ENCODE assay signal across 26 cellular contexts in the genomic region with DNA sequence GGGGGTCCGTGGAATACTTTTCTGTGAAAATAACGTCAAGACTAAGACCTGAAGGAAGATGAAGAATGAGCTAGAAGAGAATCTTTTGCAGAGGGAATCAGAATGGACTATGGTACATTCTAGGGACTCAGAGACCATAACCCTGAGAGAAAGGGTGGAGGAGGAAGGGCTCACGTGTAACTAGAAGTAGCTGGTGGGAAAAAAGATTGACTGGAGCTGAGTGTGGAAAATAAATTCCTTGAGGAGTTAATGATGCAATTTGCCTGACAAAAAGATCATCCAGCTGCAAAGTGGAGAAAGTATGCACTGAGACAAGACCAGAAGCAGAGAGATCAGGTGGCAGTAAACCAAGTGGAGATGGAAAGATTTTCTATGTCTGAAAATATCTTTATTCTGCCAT. TPM values are rescaled to one million over a fixed set of nuclear protein-coding genes. Genes with fewer than 3 reads are reported as not detected.
DNase-seq lines count a peak whose midpoint lies in the region; ATAC-seq, FAIRE-seq and TF ChIP-seq lines count a peak whose summit lies in the region.
"Had no signal": no experiment of that assay in that cellular context is flagged by ENCODE, and none has a peak within 500 bp of the region (broad histone marks: within the 10 kb centered on the region; RNA-seq: fewer than 3 reads in every experiment).

No MANE protein-coding gene starts in this region.

- H3K27me3 Mint-ChIP-seq in nephron (ENCODE audit: low read depth) = no peaks in the 10 kb centered on the region
- H3K27me3 Mint-ChIP-seq: T-cell had no signal

- BruUV-seq in A673 (replicated peaks; lab: Mats Ljungman, UMichigan) (no TSS peak), K562 (replicated peaks; lab: Mats Ljungman, UMichigan) (no TSS peak)

- H3K27me3 ChIP-seq in A673 (replicated peaks; ENCODE audit: insufficient read depth, low read depth, low read length, poor library complexity) (no peaks in the 10 kb centered on the region), HUES64 (ENCODE audit: insufficient read depth, low read length) (no peaks in the 10 kb centered on the region), K562 (ENCODE audit: control insufficient read depth in 2 of 2, insufficient read depth in 2 of 2, low read length in 2 of 2) (no peaks in the 10 kb centered on the region), MM.1S (replicated peaks; ENCODE audit: insufficient read depth, low read length) (no peaks in the 10 kb centered on the region)
- H3K27me3 ChIP-seq: BE2C, suprapubic skin had no signal

- H3K4me1 ChIP-seq in A673 (ENCODE audit: insufficient read depth, low read length, poor library complexity, severe bottlenecking) (peaks cover 18% of the 10 kb centered on the region), HUES64 (ENCODE audit: insufficient read depth, low read length) (0 out of 2 replicates have a peak, but pooled peaks cover 7% of the 10 kb centered on the region), K562 (replicated peaks in 1 of 2; ENCODE audit: control insufficient read depth in 2 of 2, insufficient read depth in 2 of 2, low read length in 2 of 2) (no peaks in the 10 kb centered on the region), MM.1S (ENCODE audit: low read length) (peaks cover 12% of the 10 kb centered on the region)
- H3K4me1 ChIP-seq: A549, BE2C, suprapubic skin had no signal

- H3K79me2 ChIP-seq in K562 (ENCODE audit: control insufficient read depth, insufficient read depth, low read length) = no peaks in the 10 kb centered on the region
- no peaks in the 10 kb centered on the region for H3K79me2 ChIP-seq in MM.1S (ENCODE audit: low read length)

- no peak overlapping the region for H3K4me3 Mint-ChIP-seq in nephron
- H3K4me3 Mint-ChIP-seq: T-cell had no signal

- CTCF ChIA-PET in A673 (lab: Charles Lee) (no interaction called here), K562 (lab: Yijun Ruan, JAX; ENCODE audit: low intra/inter-chr PET ratio) (no interaction called here)

- no peak for TF ChIP-seq POLR2A in K562 (conservative IDR thresholded peaks at IDR 0.05)

- H3K9ac ChIP-seq in HUES64 (ENCODE audit: low read depth, low read length) (no peak overlapping the region), K562 (ENCODE audit: insufficient read depth in 1 of 2, low read depth in 2 of 2, low read length in 2 of 2) (no peak overlapping the region), MM.1S (ENCODE audit: low read length) (no peak overlapping the region)

- no peak for TF ChIP-seq CTCF in A673 (conservative IDR thresholded peaks at IDR 0.05; ENCODE audit: low read depth, low read length)
- TF ChIP-seq CTCF in K562 (IDR thresholded peaks at IDR 0.05 in 2 of 3, conservative IDR thresholded peaks at IDR 0.05 in 1 of 3; ENCODE audit: insufficient read depth in 2 of 3, low read depth in 1 of 3, low read length in 3 of 3) = no peak
- TF ChIP-seq CTCF in nephron (IDR thresholded peaks at IDR 0.05; ENCODE audit: unreplicated experiment in 3 of 3) = no peak
- TF ChIP-seq CTCF in MM.1S (IDR thresholded peaks at IDR 0.05; ENCODE audit: low read length) = no peak

- peak; percentile 35 for ATAC-seq in K562
- ATAC-seq in HG02623 (IDR thresholded peaks at IDR 0.05; ENCODE audit: unreplicated experiment) = no peak
- ATAC-seq in GM19463 (IDR thresholded peaks at IDR 0.05; ENCODE audit: unreplicated experiment) = no peak
- ATAC-seq: A549, PC-3, T-cell had no signal

- POLR2A ChIA-PET in A673 (lab: Charles Lee; ENCODE audit: low non-redundant PET) (no interaction called here), K562 (lab: Yijun Ruan, JAX) (interaction anchor here (0.6 to 1.5 kb wide), 3 partner anchors 10 to 110 kb away, joined by 3 to 6 read pairs (median 3); no protein-coding TSS in a partner anchor)

- H3K36me3 ChIP-seq in A673 (ENCODE audit: insufficient read depth, low read length, poor library complexity, severe bottlenecking) = no peaks in the 10 kb centered on the region
- H3K36me3 ChIP-seq in HUES64 (ENCODE audit: insufficient read depth, low read length) = no peaks in the 10 kb centered on the region
- H3K36me3 ChIP-seq in K562 (ENCODE audit: control insufficient read depth, insufficient read depth, low read length) = no peaks in the 10 kb centered on the region
- H3K36me3 ChIP-seq in MM.1S (replicated peaks; ENCODE audit: insufficient read depth, low read length) = no peaks in the 10 kb centered on the region
- H3K36me3 ChIP-seq: BE2C, suprapubic skin had no signal

- peak overlapping the region in 2 of 3 experiments; percentile 1 to 86 for H3K27ac Mint-ChIP-seq in nephron
- H3K27ac Mint-ChIP-seq: T-cell had no signal

- in situ Hi-C loops in K562 (cut with MboI) = no loop called here

- H3K9me3 ChIP-seq in A673 (ENCODE audit: low read depth, low read length, poor library complexity, severe bottlenecking) = no peaks in the 10 kb centered on the region
- no peaks in the 10 kb centered on the region for H3K9me3 ChIP-seq in HUES64 (ENCODE audit: insufficient read depth, low read depth, low read length)
- H3K9me3 ChIP-seq in K562 (replicated peaks; ENCODE audit: control insufficient read depth, insufficient read depth, low read depth, low read length) = peaks cover 2% of the 10 kb centered on the region; the same call in 1 of the 2 replicates
- H3K9me3 ChIP-seq in MM.1S (replicated peaks; ENCODE audit: insufficient read depth, low read length) = no peaks in the 10 kb centered on the region
- H3K9me3 ChIP-seq: A549, BE2C, suprapubic skin had no signal

- no peak for DNase-seq in A673 (ENCODE audit: low spot score)
- no peak for DNase-seq in K562 (ENCODE audit: extremely low read depth in 1 of 4, low spot score in 3 of 4)
- no peak for DNase-seq in MM.1S
- DNase-seq in NCI-H1048 (lab: John Stamatoyannopoulos, UW) = no peak
- DNase-seq: activated gamma-delta T cell; amniotic stem cell; BE2C; islet precursor cell; NCI-H1105; NCI-H2081 treated with DMSO at 0.1 percent for 48 hours; NCI-H345; NCI-H774; nucleus accumbens; PC-3; SIG-M5; stimulated activated CD4-positive, alpha-beta T cell treated with anti-CD3 and anti-CD28 coated beads, Interleukin-1b, Interleukin-23, amount 100 ng/mL, for 48 hours; T-cell had no signal

- peaks cover 7% of the 10 kb centered on the region for H3K36me3 Mint-ChIP-seq in nephron (ENCODE audit: low read depth)
- H3K36me3 Mint-ChIP-seq: T-cell had no signal

- no peak for TF ChIP-seq EP300 in K562 (IDR thresholded peaks at IDR 0.05; ENCODE audit: low read length)

- no peak overlapping the region for H3K4me2 ChIP-seq in K562 (ENCODE audit: insufficient read depth, low read length)
- no peak overlapping the region for H3K4me2 ChIP-seq in MM.1S (ENCODE audit: low read depth, low read length)
- H3K4me2 ChIP-seq: A549 had no signal

- no peak for FAIRE-seq in K562 (lab: Jason Lieb, UNC)
- FAIRE-seq: A549, urothelium cell line had no signal

- no peak for TF ChIP-seq RAD21 in K562 (CRISPR knock-in tag; conservative IDR thresholded peaks at IDR 0.05 in 1 of 2, IDR thresholded peaks at IDR 0.05 in 1 of 2)

- H3K27ac ChIP-seq in A673 (ENCODE audit: low read depth, low read length, poor library complexity, severe bottlenecking) = peak overlapping the region; percentile 68
- 0 out of 2 replicates have a peak overlapping the region, but pooled peaks have one; percentile 10 for H3K27ac ChIP-seq in HUES64 (ENCODE audit: low read depth, low read length)
- H3K27ac ChIP-seq in K562 (ENCODE audit: extremely low read depth, low read depth, low read length) = no peak overlapping the region
- no peak overlapping the region for H3K27ac ChIP-seq in MM.1S (ENCODE audit: low read length)
- H3K27ac ChIP-seq: A549, skin epidermis, suprapubic skin had no signal

- no peaks in the 10 kb centered on the region for H3K9me1 ChIP-seq in K562 (ENCODE audit: control insufficient read depth, insufficient read depth, low read length)

- H3K9me3 Mint-ChIP-seq in nephron = peaks cover 3% of the 10 kb centered on the region

- no peak overlapping the region for H3K4me3 ChIP-seq in A673 (ENCODE audit: low read depth, low read length, poor library complexity, severe bottlenecking)
- H3K4me3 ChIP-seq in HUES64 (ENCODE audit: low read length) = no peak overlapping the region
- no peak overlapping the region for H3K4me3 ChIP-seq in K562
- no peak overlapping the region for H3K4me3 ChIP-seq in MM.1S (ENCODE audit: low read length)
- H3K4me3 ChIP-seq: A549, lung, skin epidermis, suprapubic skin had no signal

- peaks cover 15% of the 10 kb centered on the region for H3K4me1 Mint-ChIP-seq in nephron

- H4K20me1 ChIP-seq in K562 (replicated peaks; ENCODE audit: control insufficient read depth, insufficient read depth, low read length) = no peaks in the 10 kb centered on the region
- H4K20me1 ChIP-seq in MM.1S (ENCODE audit: insufficient read depth, low read length) = no peaks in the 10 kb centered on the region

- H2AFZ ChIP-seq in K562 (ENCODE audit: low read depth, low read length) = no peak overlapping the region
- no peak overlapping the region for H2AFZ ChIP-seq in MM.1S (ENCODE audit: low read length)

- WGBS in HUES64 = 63% methylated on average over 3 of the region's 3 CpGs
- 33% methylated on average over 3 of the region's 3 CpGs for WGBS in K562 (ENCODE audit: insufficient coverage, low coverage, missing lambda C conversion rate)

- no peaks in the 10 kb centered on the region for H3K9me2 ChIP-seq in MM.1S (replicated peaks; ENCODE audit: insufficient read depth, low read length)

- intact Hi-C loops in A673 (cut with micrococcal nuclease; ENCODE audit: unreplicated experiment) = no loop called here
- intact Hi-C loops in K562 (cut with micrococcal nuclease) = no loop called here

- peaks cover 12% of the 10 kb centered on the region for H3F3A ChIP-seq in MM.1S (ENCODE audit: insufficient read depth, low read length)

RNA-seq across cellular contexts. Expression of a gene that starts 52.8 kb away (rescaled TPM):
- total RNA-seq in A673 (2021) (186 and 220 TPM in 2 replicates), K562 (2014; rRNA removed) (56.6 and 68.6 TPM in 2 replicates), K562 (2014; rRNA removed; fragmentation: Illumina TruSeq; extraction: Trizol) (110 and 132 TPM in 2 replicates), K562 (2015; rRNA removed; fragmentation: Illumina TruSeq; extraction: Trizol) (74.0 and 83.3 TPM in 2 replicates), K562 (2021) (125 and 150 TPM in 2 replicates)
- polyA plus RNA-seq in HUES64 (2013, experiment 1 of 2) = 50.1 TPM
- 65.0 TPM for polyA plus RNA-seq in HUES64 (2013, experiment 2 of 2)
- total RNA-seq in K562 (2011; cell fraction: chromatin; rRNA removed; ENCODE audit: low replicate concordance) = 113 and 226 TPM in 2 replicates
- 55.0 and 70.3 TPM in 2 replicates for total RNA-seq in K562 (2011; cell fraction: nucleolus; rRNA removed)
- 125 and 183 TPM in 2 replicates for total RNA-seq in K562 (2011; cell fraction: nucleoplasm; rRNA removed)
- polyA plus RNA-seq in K562 (2011; rRNA removed) (129 and 171 TPM in 2 replicates), K562 (2014; fragmentation: Illumina TruSeq; extraction: Trizol) (36.6 and 37.2 TPM in 2 replicates), K562 (2014; fragmentation: Nextera tagmentation; extraction: Ambion mirVana) (10 to 100 TPM; 19.6 to 90.2 TPM), K562 (2014; rRNA removed) (36.7 and 39.9 TPM in 2 replicates)
- 42.5 and 49.5 TPM in 2 replicates for polyA plus RNA-seq in K562 (2011; cell fraction: cytosol; rRNA removed)
- polyA plus RNA-seq in K562 (2011; cell fraction: nucleus; rRNA removed) = 154 and 172 TPM in 2 replicates
- polyA plus RNA-seq in K562 (2012) = 19.3 and 54.6 TPM in 2 replicates
- 706 and 847 TPM in 2 replicates for polyA minus RNA-seq in K562 (2011; rRNA and poly(A)+ RNA removed)
- polyA minus RNA-seq in K562 (2011; cell fraction: cytosol; rRNA and poly(A)+ RNA removed) = 193 and 353 TPM in 2 replicates
- 137 and 171 TPM in 2 replicates for polyA minus RNA-seq in K562 (2011; cell fraction: nucleus; rRNA and poly(A)+ RNA removed)

Comparison
In these comparisons a context has a peak if more than half of its experiments do, and no peak if none do; other contexts are left out.
1. H3K27ac ChIP-seq: peak in A673 (single experiment) and HUES64 (single experiment); none in K562 (single experiment) and MM.1S (single experiment).